8 cellular contexts compared by ENCODE assay signal in genomic region chr15:41772720-41773331, GRCh38. TPM values are rescaled to one million over a fixed set of nuclear protein-coding genes. Genes with fewer than 3 reads are reported as not detected.
A peak's percentile ranks its signal among the peaks of the same experiment; 100 is the strongest.
DNase-seq lines count a peak whose midpoint lies in the region; ATAC-seq, FAIRE-seq and TF ChIP-seq lines count a peak whose summit lies in the region.

No MANE protein-coding gene starts in this region.

- intact Hi-C loops in Caco-2 (cut with micrococcal nuclease; ENCODE audit: unreplicated experiment): loop anchor here (5.0 kb wide), 3 partner anchors 191 to 309 kb away; partner anchors contain the start of gene TYRO3
- intact Hi-C loops in PC-3 (cut with micrococcal nuclease): loop anchor here (1.0 to 5.0 kb wide), 4 partner anchors 38 to 199 kb away; partner anchors contain the start of gene EHD4

- ATAC-seq in PC-3 (peak; percentile 11), upper lobe of left lung (ENCODE audit: low FRiP score in 2 of 2) (peak in 1 of 2 donors; percentile 60), GM18870 (IDR thresholded peaks at IDR 0.05; ENCODE audit: unreplicated experiment) (no peak)

- POLR2A ChIA-PET in Caco-2 (lab: Charles Lee): interaction anchor here (0.5 to 1.8 kb wide), 5 partner anchors 84 to 188 kb away, joined by 3 to 6 read pairs (median 3); partner anchors contain the start of gene MGA
- POLR2A ChIA-PET in PC-3 (lab: Charles Lee; ENCODE audit: unreplicated experiment): interaction anchor here (0.6 kb wide), 1 partner anchor 38 kb away, joined by 15 read pairs; no protein-coding TSS in a partner anchor

- peak overlapping the region; percentile 94 for H3K4me3 Mint-ChIP-seq in Caco-2 (ENCODE audit: unreplicated experiment)

- CTCF ChIA-PET in Caco-2 (lab: Charles Lee): interaction anchor here (0.5 to 3.2 kb wide), 11 partner anchors 10 to 683 kb away, joined by 3 to 47 read pairs (median 4); no protein-coding TSS in a partner anchor
- CTCF ChIA-PET in PC-3 (lab: Charles Lee): interaction anchor here (0.6 to 2.8 kb wide), 13 partner anchors 18 to 601 kb away, joined by 3 to 76 read pairs (median 7); no protein-coding TSS in a partner anchor

- peak; percentile 47 to 54 for TF ChIP-seq CTCF in Caco-2 (IDR thresholded peaks at IDR 0.05; ENCODE audit: insufficient read depth in 1 of 2, low read depth in 1 of 2, low read length in 1 of 2, severe bottlenecking in 1 of 2, unreplicated experiment in 1 of 2)
- peak; percentile 94 for TF ChIP-seq CTCF in PC-3 (conservative IDR thresholded peaks at IDR 0.05; ENCODE audit: low read depth, low read length)
- TF ChIP-seq CTCF in fibroblast of pulmonary artery (IDR thresholded peaks at IDR 0.05; ENCODE audit: low read length, missing control alignments): peak; percentile 72
- peak; percentile 62 to 89 (median 78) for TF ChIP-seq CTCF in upper lobe of left lung (IDR thresholded peaks at IDR 0.05)

- 0 out of 2 replicates have a peak overlapping the region, but pooled peaks have one; percentile 92 for H3K4me2 ChIP-seq in PC-3 (ENCODE audit: low read length)

- peak overlapping the region; percentile 91 for H3K27ac Mint-ChIP-seq in Caco-2 (ENCODE audit: unreplicated experiment)

- no peaks in the 10 kb centered on the region for H3K27me3 Mint-ChIP-seq in Caco-2 (ENCODE audit: insufficient read depth, unreplicated experiment)

- 48 to 50% methylated on average over 8 of the region's 8 CpGs for WGBS in upper lobe of left lung, 2 donors

- H3K9me2 ChIP-seq in PC-3 (replicated peaks; ENCODE audit: low read length): no peaks in the 10 kb centered on the region

- H3K4me1 Mint-ChIP-seq in Caco-2 (ENCODE audit: low read depth, unreplicated experiment): peaks cover 27% of the 10 kb centered on the region

- H3K4me1 ChIP-seq in Caco-2: peaks cover 18% of the 10 kb centered on the region
- H3K4me1 ChIP-seq in PC-3 (ENCODE audit: insufficient read depth, low read length): peaks cover 40% of the 10 kb centered on the region
- peaks cover 33% of the 10 kb centered on the region for H3K4me1 ChIP-seq in neuron (ENCODE audit: insufficient read depth, low read length)
- H3K4me1 ChIP-seq in upper lobe of left lung: peaks cover 30 to 44% (median 32%) of the 10 kb centered on the region in 4 donors

- no peaks in the 10 kb centered on the region for H3F3A ChIP-seq in PC-3 (ENCODE audit: low read length, unreplicated experiment)

- no peaks in the 10 kb centered on the region for H3K27me3 ChIP-seq in Caco-2 (replicated peaks; ENCODE audit: control insufficient read depth, insufficient read depth, low read length)
- no peaks in the 10 kb centered on the region for H3K27me3 ChIP-seq in PC-3 (ENCODE audit: low read length)
- no peaks in the 10 kb centered on the region for H3K27me3 ChIP-seq in neuron (ENCODE audit: insufficient read depth, low read length)
- no peaks in the 10 kb centered on the region for H3K27me3 ChIP-seq in upper lobe of left lung

- no peak overlapping the region; the same call in 1 of the 2 replicates for H3K4me3 ChIP-seq in Caco-2 (ENCODE audit: low read depth, low read length)
- no peak overlapping the region for H3K4me3 ChIP-seq in PC-3 (ENCODE audit: low read length)
- no peak overlapping the region for H3K4me3 ChIP-seq in fibroblast of pulmonary artery (replicated peaks; ENCODE audit: low read depth, low read length)
- peak overlapping the region; percentile 83 for H3K4me3 ChIP-seq in neuron (ENCODE audit: low read length)
- H3K4me3 ChIP-seq in upper lobe of left lung: no peak overlapping the region

- H3K36me3 ChIP-seq in Caco-2 (ENCODE audit: control insufficient read depth, insufficient read depth, low read length) (no peaks in the 10 kb centered on the region), PC-3 (ENCODE audit: low read depth, low read length) (no peaks in the 10 kb centered on the region; the same call in 1 of the 2 replicates), neuron (ENCODE audit: insufficient read depth, low read length) (peaks cover 11% of the 10 kb centered on the region), upper lobe of left lung (peaks cover 0 to 5% (median 0%) of the 10 kb centered on the region in 4 donors)

- H3K27ac ChIP-seq in PC-3 (ENCODE audit: low read length) (no peak overlapping the region), upper lobe of left lung (peak overlapping the region; percentile 78 to 92 (median 88))

- H2AFZ ChIP-seq in PC-3 (ENCODE audit: low read length): no peak overlapping the region
- no peak overlapping the region for H2AFZ ChIP-seq in neuron (ENCODE audit: low read depth, low read length)

- no peaks in the 10 kb centered on the region for H3K9me3 Mint-ChIP-seq in Caco-2 (ENCODE audit: unreplicated experiment)

- no peak for TF ChIP-seq EP300 in upper lobe of left lung (IDR thresholded peaks at IDR 0.05)

- no peak for TF ChIP-seq POLR2A in upper lobe of left lung (IDR thresholded peaks at IDR 0.05)

- BruUV-seq in Caco-2 (replicated peaks; lab: Mats Ljungman, UMichigan): no TSS peak
- BruUV-seq in PC-3 (replicated peaks; lab: Mats Ljungman, UMichigan): no TSS peak

- no peak overlapping the region for H3K9ac ChIP-seq in PC-3 (ENCODE audit: low read length)

- 0 out of 2 replicates have a peak, but pooled peaks cover 4% of the 10 kb centered on the region for H4K20me1 ChIP-seq in PC-3 (ENCODE audit: low read length)

- peaks cover 31% of the 10 kb centered on the region for H3K79me2 ChIP-seq in PC-3 (ENCODE audit: low read length)

- H3K9me3 ChIP-seq in Caco-2 (no peaks in the 10 kb centered on the region), PC-3 (ENCODE audit: low read length) (no peaks in the 10 kb centered on the region), neuron (ENCODE audit: low read length) (no peaks in the 10 kb centered on the region), upper lobe of left lung (no peaks in the 10 kb centered on the region)

- H3K36me3 Mint-ChIP-seq in Caco-2 (ENCODE audit: insufficient read depth, unreplicated experiment): peaks cover 73% of the 10 kb centered on the region

- peak; percentile 55 to 63 for DNase-seq in Caco-2
- peak; percentile 65 for DNase-seq in HTR-8/SVneo (ENCODE audit: insufficient read length, low spot score)
- DNase-seq in PC-3: peak; percentile 84
- peak; percentile 9 to 24 for DNase-seq in activated T-helper 1 cell treated with anti-CD3 and anti-CD28 coated beads, Interleukin-2, amount 50 U/mL, for 16 hours (ENCODE audit: low read depth in 1 of 2, low spot score in 1 of 2)
- peak; percentile 83 for DNase-seq in fibroblast of pulmonary artery (ENCODE audit: low read depth)
- peak in 1 of 2 donors; percentile 50 for DNase-seq in upper lobe of left lung

- no peak for FAIRE-seq in HTR-8/SVneo (lab: Jason Lieb, UNC)

RNA-seq across cellular contexts. Expression of gene MAPKBP1, which starts 1.5 kb away (rescaled TPM):
- total RNA-seq in Caco-2 (2022) (16.2 and 23.0 TPM in 2 replicates), PC-3 (2014; rRNA removed) (23.8 and 29.1 TPM in 2 replicates), upper lobe of left lung (10 to 100 TPM; 12.8 to 83.8 (median 26.8) TPM)

RNA-seq across cellular contexts. Expression of gene JMJD7, which starts 55.1 kb away (rescaled TPM):
- total RNA-seq in Caco-2 (2022): 10.9 and 12.2 TPM in 2 replicates
- total RNA-seq in PC-3 (2014; rRNA removed): 8.1 and 13.7 TPM in 2 replicates
- total RNA-seq in upper lobe of left lung: 10 to 100 TPM; 14.4 to 41.5 (median 31.2) TPM
